In genomic region chr9:34443533-34443932, GRCh38 we compare ENCODE assay signal across 17 cellular contexts. TPM values are rescaled to one million over a fixed set of nuclear protein-coding genes. Genes with fewer than 3 reads are reported as not detected.
DNase-seq lines count a peak whose midpoint lies in the region; ATAC-seq, FAIRE-seq and TF ChIP-seq lines count a peak whose summit lies in the region.
"Had no signal": no experiment of that assay in that cellular context is flagged by ENCODE, and none has a peak within 500 bp of the region (broad histone marks: within the 10 kb centered on the region; RNA-seq: fewer than 3 reads in every experiment).

No MANE protein-coding gene starts in this region.

- H3K27ac ChIP-seq in right lobe of liver (no peak overlapping the region), HepG2 (ENCODE audit: extremely low read length, insufficient read depth, low read length) (no peak overlapping the region), endothelial cell of umbilical vein (ENCODE audit: insufficient read depth, low read depth, low read length) (no peak overlapping the region)
- H3K27ac ChIP-seq: A549 had no signal

- FAIRE-seq in HepG2 (lab: Jason Lieb, UNC) = no peak
- FAIRE-seq in endothelial cell of umbilical vein (lab: Jason Lieb, UNC) = peak; percentile 31
- FAIRE-seq: A549, RCC 7860 had no signal

- TF ChIP-seq CTCF in right lobe of liver (IDR thresholded peaks at IDR 0.05) = no peak
- TF ChIP-seq CTCF in HepG2 (CRISPR knock-in tag; IDR thresholded peaks at IDR 0.05) = no peak
- TF ChIP-seq CTCF in endothelial cell of umbilical vein (IDR thresholded peaks at IDR 0.05; ENCODE audit: extremely low read depth in 1 of 2, insufficient read depth in 1 of 2, low read depth in 1 of 2, low read length in 2 of 2) = no peak

- no peak overlapping the region for H3K4me2 ChIP-seq in HepG2 (ENCODE audit: low read depth, low read length)
- no peak overlapping the region for H3K4me2 ChIP-seq in endothelial cell of umbilical vein (ENCODE audit: insufficient read depth, low read length)
- H3K4me2 ChIP-seq: A549, SK-N-SH had no signal

- 9% methylated on average over 2 of the region's 2 CpGs for WGBS in right lobe of liver (ENCODE audit: insufficient coverage, low coverage, low lambda C conversion rate, missing lambda C conversion rate)
- 48% methylated on average over 2 of the region's 2 CpGs for WGBS in HepG2 (ENCODE audit: low lambda C conversion rate)

- POLR2A ChIA-PET in HepG2 (lab: Yijun Ruan, JAX) = no interaction called here
- POLR2A ChIA-PET in endothelial cell of umbilical vein (lab: Charles Lee) = no interaction called here

- TF ChIP-seq EP300 in HepG2 (IDR thresholded peaks at IDR 0.05; ENCODE audit: low read depth in 2 of 2, low read length in 2 of 2) (no peak), HepG2 (CRISPR knock-in tag; IDR thresholded peaks at IDR 0.05; ENCODE audit: borderline replicate concordance) (no peak)

- H3K4me3 ChIP-seq in right lobe of liver = no peak overlapping the region
- H3K4me3 ChIP-seq in HepG2 (replicated peaks in 1 of 3; ENCODE audit: insufficient read depth in 1 of 3, low read depth in 2 of 3, low read length in 3 of 3) = no peak overlapping the region
- H3K4me3 ChIP-seq in endothelial cell of umbilical vein (replicated peaks in 1 of 3; ENCODE audit: insufficient read depth in 1 of 3, low read depth in 1 of 3, low read length in 3 of 3) = no peak overlapping the region
- H3K4me3 ChIP-seq: A549 had no signal

- BruUV-seq in HepG2 (replicated peaks; lab: Mats Ljungman, UMichigan) (no TSS peak), endothelial cell of umbilical vein (replicated peaks; lab: Mats Ljungman, UMichigan) (no TSS peak)

- DNase-seq in right lobe of liver (no peak), HepG2 (ENCODE audit: low spot score) (no peak), NCI-H226 (peak; percentile 4), endothelial cell of umbilical vein (ENCODE audit: low read depth, low spot score) (no peak), UCSD-AML1 (lab: John Stamatoyannopoulos, UW; ENCODE audit: unreplicated experiment) (no peak)
- DNase-seq: COR-L47, HCEC 1CT, NCI-H2029 treated with DMSO at 0.1 percent for 48 hours, NCI-H526 treated with DMSO at 0.1 percent for 48 hours, Right ventricle myocardium superior, SK-N-SH had no signal

- CTCF ChIA-PET in HepG2 (lab: Yijun Ruan, JAX; ENCODE audit: low intra/inter-chr PET ratio, low total read pairs) (no interaction called here), endothelial cell of umbilical vein (lab: Charles Lee) (interaction anchor here (1.1 to 4.9 kb wide), 5 partner anchors 12 to 148 kb away, joined by 3 to 37 read pairs (median 8); partner anchors contain the start of genes DNAI1 and FAM219A)

- H3K36me3 ChIP-seq in right lobe of liver (no peaks in the 10 kb centered on the region), HepG2 (replicated peaks in 1 of 2; ENCODE audit: control insufficient read depth in 1 of 2, insufficient read depth in 2 of 2, low read length in 2 of 2) (no peaks in the 10 kb centered on the region), endothelial cell of umbilical vein (ENCODE audit: control insufficient read depth in 2 of 2, extremely low read depth in 1 of 2, insufficient read depth in 2 of 2, low read length in 2 of 2) (no peaks in the 10 kb centered on the region)

- H3K4me1 ChIP-seq in right lobe of liver = no peaks in the 10 kb centered on the region
- H3K4me1 ChIP-seq in HepG2 (ENCODE audit: insufficient read depth, low read length) = peaks cover 10% of the 10 kb centered on the region; the same call in 1 of the 2 replicates
- H3K4me1 ChIP-seq in endothelial cell of umbilical vein (ENCODE audit: control insufficient read depth, extremely low read depth, insufficient read depth, low read length) = peaks cover 28% of the 10 kb centered on the region
- H3K4me1 ChIP-seq: A549 had no signal

- H2AFZ ChIP-seq in HepG2 (ENCODE audit: low read length) (no peak overlapping the region), endothelial cell of umbilical vein (ENCODE audit: low read depth, low read length) (no peak overlapping the region)

- peak in 3 of 4 donors; percentile 28 to 50 (median 33) for ATAC-seq in right lobe of liver
- ATAC-seq in HepG2 = no peak
- no peak for ATAC-seq in esophagus mucosa
- ATAC-seq in GM18868 (IDR thresholded peaks at IDR 0.05; ENCODE audit: unreplicated experiment) = no peak
- no peak for ATAC-seq in HG03432 (IDR thresholded peaks at IDR 0.05; ENCODE audit: unreplicated experiment)

- dilution Hi-C loops in endothelial cell of umbilical vein (cut with MboI; ENCODE audit: extremely low pct_ligation_motif_present, low sequenced_read_pairs) = no loop called here

- H3K79me2 ChIP-seq in HepG2 (ENCODE audit: insufficient read depth, low read length) (no peaks in the 10 kb centered on the region), endothelial cell of umbilical vein (ENCODE audit: control insufficient read depth, insufficient read depth, low read length) (peaks cover 17% of the 10 kb centered on the region)

- in situ Hi-C loops in HepG2 (cut with HindIII; ENCODE audit: extremely low pct_ligation_motif_present, low pct_unique_long_range_greater_than_20kb) = loop anchor here (5.0 kb wide), 1 partner anchor 159 kb away; no protein-coding TSS in a partner anchor

- intact Hi-C loops in right lobe of liver (cut with DNase I) = loop anchor here in 1 of 2 donors (10.0 kb wide), 1 partner anchor 51 kb away; no protein-coding TSS in a partner anchor
- intact Hi-C loops in HepG2 (cut with micrococcal nuclease; ENCODE audit: unreplicated experiment) = no loop called here
- intact Hi-C loops in endothelial cell of umbilical vein (cut with micrococcal nuclease) = no loop called here

- no peak for TF ChIP-seq POLR2A in right lobe of liver (IDR thresholded peaks at IDR 0.05)
- no peak for TF ChIP-seq POLR2A in HepG2 (IDR thresholded peaks at IDR 0.05; ENCODE audit: insufficient read depth in 1 of 2, low read depth in 2 of 2, low read length in 2 of 2)
- no peak for TF ChIP-seq POLR2A in endothelial cell of umbilical vein (IDR thresholded peaks at IDR 0.05; ENCODE audit: low read depth, low read length)

- H4K20me1 ChIP-seq in HepG2 (ENCODE audit: insufficient read depth, low read length) (no peaks in the 10 kb centered on the region), endothelial cell of umbilical vein (replicated peaks; ENCODE audit: control insufficient read depth, extremely low read depth, insufficient read depth, low read length) (no peaks in the 10 kb centered on the region)

- TF ChIP-seq RAD21 in HepG2 (CRISPR knock-in tag; IDR thresholded peaks at IDR 0.05) = no peak

- H3K9me3 ChIP-seq in right lobe of liver (no peaks in the 10 kb centered on the region), HepG2 (ENCODE audit: low read length) (no peaks in the 10 kb centered on the region), endothelial cell of umbilical vein (replicated peaks; ENCODE audit: control insufficient read depth, insufficient read depth, low read length) (no peaks in the 10 kb centered on the region)
- H3K9me3 ChIP-seq: A549, SK-N-SH had no signal

- H3K9me1 ChIP-seq in endothelial cell of umbilical vein (replicated peaks; ENCODE audit: control insufficient read depth, extremely low read depth, insufficient read depth, low read length) = no peaks in the 10 kb centered on the region

- no peaks in the 10 kb centered on the region for H3K27me3 ChIP-seq in right lobe of liver
- H3K27me3 ChIP-seq in HepG2 (ENCODE audit: control insufficient read depth in 1 of 2, insufficient read depth in 2 of 2, low read length in 2 of 2) = no peaks in the 10 kb centered on the region
- H3K27me3 ChIP-seq in endothelial cell of umbilical vein (ENCODE audit: control insufficient read depth in 2 of 2, insufficient read depth in 2 of 2, low read length in 2 of 2) = no peaks in the 10 kb centered on the region

- H3K9ac ChIP-seq in HepG2 (ENCODE audit: insufficient read depth, low read depth, low read length) (no peak overlapping the region), endothelial cell of umbilical vein (replicated peaks; ENCODE audit: extremely low read depth, insufficient read depth, low read length) (no peak overlapping the region)
- H3K9ac ChIP-seq: SK-N-SH had no signal

RNA-seq across cellular contexts. Expression of gene FAM219A, which starts 14.8 kb away (rescaled TPM):
- 10 to 100 TPM in 1 of 6 experiments, 1 to 10 TPM in 5; 4.1 to 10.7 (median 5.3) TPM for total RNA-seq in right lobe of liver
- total RNA-seq in HepG2 (2016; rRNA removed; fragmentation: Illumina TruSeq; extraction: Trizol) = 3.7 and 3.9 TPM in 2 replicates
- 0.53 and 0.61 TPM in 2 replicates for total RNA-seq in HepG2 (2016; cell fraction: cytosol; rRNA removed; fragmentation: Illumina TruSeq; extraction: Trizol; ENCODE audit: low read depth)
- 3.0 and 4.0 TPM in 2 replicates for total RNA-seq in HepG2 (2016; cell fraction: insoluble cytoplasmic fraction; rRNA removed; fragmentation: Illumina TruSeq; extraction: Trizol)
- 2.0 and 2.3 TPM in 2 replicates for total RNA-seq in HepG2 (2016; cell fraction: membrane; rRNA removed; fragmentation: Illumina TruSeq; extraction: Trizol)
- 3.2 and 4.3 TPM in 2 replicates for total RNA-seq in HepG2 (2016; cell fraction: nucleus; rRNA removed; fragmentation: Illumina TruSeq; extraction: Trizol)
- polyA plus RNA-seq in HepG2 (2011; rRNA removed) = 6.4 and 9.4 TPM in 2 replicates
- 3.7 TPM in 2 replicates for polyA plus RNA-seq in HepG2 (2011; cell fraction: cytosol; rRNA removed)
- 12.8 and 13.5 TPM in 2 replicates for polyA plus RNA-seq in HepG2 (2011; cell fraction: nucleus; rRNA removed)
- 5.3 and 7.6 TPM in 2 replicates for polyA plus RNA-seq in HepG2 (2012)
- 0.29 and 0.57 TPM in 2 replicates for polyA plus RNA-seq in HepG2 (2016; cell fraction: cytosol; fragmentation: Illumina TruSeq; extraction: Trizol; ENCODE audit: low read depth)
- polyA plus RNA-seq in HepG2 (2016; cell fraction: insoluble cytoplasmic fraction; fragmentation: Illumina TruSeq; extraction: Trizol; ENCODE audit: low read depth) = 4.5 and 5.0 TPM in 2 replicates
- 1.0 and 1.4 TPM in 2 replicates for polyA plus RNA-seq in HepG2 (2016; cell fraction: membrane; fragmentation: Illumina TruSeq; extraction: Trizol; ENCODE audit: low read depth)
- polyA plus RNA-seq in HepG2 (2016; cell fraction: nucleus; fragmentation: Illumina TruSeq; extraction: Trizol; ENCODE audit: insufficient read depth, low read depth) = 9.8 TPM in 2 replicates
- polyA minus RNA-seq in HepG2 (2011; rRNA and poly(A)+ RNA removed; ENCODE audit: low replicate concordance) = 4.3 and 4.8 TPM in 2 replicates
- 2.4 and 3.4 TPM in 2 replicates for polyA minus RNA-seq in HepG2 (2011; cell fraction: cytosol; rRNA and poly(A)+ RNA removed)
- polyA minus RNA-seq in HepG2 (2011; cell fraction: nucleus; rRNA and poly(A)+ RNA removed) = 2.9 and 3.3 TPM in 2 replicates
- total RNA-seq in endothelial cell of umbilical vein = 35.7 and 39.5 TPM in 2 replicates
- 18.1 and 20.0 TPM in 2 replicates for polyA plus RNA-seq in endothelial cell of umbilical vein
- polyA plus RNA-seq in endothelial cell of umbilical vein (2011; cell fraction: cytosol; rRNA removed) = 17.5 and 17.8 TPM in 2 replicates
- polyA plus RNA-seq in endothelial cell of umbilical vein (2011; cell fraction: nucleus; rRNA removed) = 39.3 and 45.0 TPM in 2 replicates
- 27.7 and 28.1 TPM in 2 replicates for polyA plus RNA-seq in endothelial cell of umbilical vein (2012)
- polyA minus RNA-seq in endothelial cell of umbilical vein = 18.5 and 19.2 TPM in 2 replicates
- 2.0 TPM for polyA minus RNA-seq in endothelial cell of umbilical vein (2011; cell fraction: cytosol; rRNA and poly(A)+ RNA removed)
- 10.0 and 11.0 TPM in 2 replicates for polyA minus RNA-seq in endothelial cell of umbilical vein (2011; cell fraction: nucleus; rRNA and poly(A)+ RNA removed)
- total RNA-seq in esophagus mucosa = 4.5 TPM

RNA-seq across cellular contexts. Expression of gene DNAI1, which starts 15.1 kb away (rescaled TPM):
- total RNA-seq in right lobe of liver (not detected), HepG2 (2016; rRNA removed; fragmentation: Illumina TruSeq; extraction: Trizol) (not detected in 2 replicates), endothelial cell of umbilical vein (not detected in 2 replicates), esophagus mucosa (not detected)
- total RNA-seq in HepG2 (2016; cell fraction: cytosol; rRNA removed; fragmentation: Illumina TruSeq; extraction: Trizol; ENCODE audit: low read depth) = not detected in 2 replicates
- not detected in 2 replicates for total RNA-seq in HepG2 (2016; cell fraction: insoluble cytoplasmic fraction; rRNA removed; fragmentation: Illumina TruSeq; extraction: Trizol)
- not detected in 2 replicates for total RNA-seq in HepG2 (2016; cell fraction: membrane; rRNA removed; fragmentation: Illumina TruSeq; extraction: Trizol)
- not detected in 2 replicates for total RNA-seq in HepG2 (2016; cell fraction: nucleus; rRNA removed; fragmentation: Illumina TruSeq; extraction: Trizol)
- polyA plus RNA-seq in HepG2 (2011; rRNA removed) (not detected in 2 replicates), endothelial cell of umbilical vein (not detected in 2 replicates)
- polyA plus RNA-seq in HepG2 (2011; cell fraction: cytosol; rRNA removed) = not detected in 2 replicates
- 0.09 TPM in 1 of 2 replicates, not detected in the other for polyA plus RNA-seq in HepG2 (2011; cell fraction: nucleus; rRNA removed)
- not detected in 2 replicates for polyA plus RNA-seq in HepG2 (2012)
- polyA plus RNA-seq in HepG2 (2016; cell fraction: cytosol; fragmentation: Illumina TruSeq; extraction: Trizol; ENCODE audit: low read depth) = not detected in 2 replicates
- polyA plus RNA-seq in HepG2 (2016; cell fraction: insoluble cytoplasmic fraction; fragmentation: Illumina TruSeq; extraction: Trizol; ENCODE audit: low read depth) = not detected in 2 replicates
- not detected in 2 replicates for polyA plus RNA-seq in HepG2 (2016; cell fraction: membrane; fragmentation: Illumina TruSeq; extraction: Trizol; ENCODE audit: low read depth)
- polyA plus RNA-seq in HepG2 (2016; cell fraction: nucleus; fragmentation: Illumina TruSeq; extraction: Trizol; ENCODE audit: insufficient read depth, low read depth) = not detected in 2 replicates
- 0.94 TPM in 1 of 2 replicates, not detected in the other for polyA minus RNA-seq in HepG2 (2011; rRNA and poly(A)+ RNA removed; ENCODE audit: low replicate concordance)
- not detected in 2 replicates for polyA minus RNA-seq in HepG2 (2011; cell fraction: cytosol; rRNA and poly(A)+ RNA removed)
- not detected in 2 replicates for polyA minus RNA-seq in HepG2 (2011; cell fraction: nucleus; rRNA and poly(A)+ RNA removed)
- polyA plus RNA-seq in endothelial cell of umbilical vein (2011; cell fraction: cytosol; rRNA removed) = not detected in 2 replicates
- not detected in 2 replicates for polyA plus RNA-seq in endothelial cell of umbilical vein (2011; cell fraction: nucleus; rRNA removed)
- not detected in 2 replicates for polyA plus RNA-seq in endothelial cell of umbilical vein (2012)
- not detected in 2 replicates for polyA minus RNA-seq in endothelial cell of umbilical vein
- polyA minus RNA-seq in endothelial cell of umbilical vein (2011; cell fraction: cytosol; rRNA and poly(A)+ RNA removed) = not detected
- polyA minus RNA-seq in endothelial cell of umbilical vein (2011; cell fraction: nucleus; rRNA and poly(A)+ RNA removed) = not detected in 2 replicates
- total RNA-seq: G401, Right ventricle myocardium superior had no signal

Comparison
In these comparisons a context has a peak if more than half of its experiments do, and no peak if none do; other contexts are left out.
1. ATAC-seq: peak in right lobe of liver (3 of 4); none in HepG2 (single experiment), esophagus mucosa (single experiment), GM18868 (single experiment) and HG03432 (single experiment).